Comparison of ENCODE assay signal across 1 cellular context in genomic region chrX:74118503-74118902, GRCh38.
TF ChIP-seq lines count a peak whose summit lies in the region.

No MANE protein-coding gene starts in this region.

TF ChIP-seq in IMR-90, 13 proteins besides CTCF, POLR2A, EP300 and RAD21:
- no peak for TF ChIP-seq BHLHE40 (IDR thresholded peaks at IDR 0.05; ENCODE audit: low read depth, low read length)
- no peak for TF ChIP-seq RFX5 (IDR thresholded peaks at IDR 0.05; ENCODE audit: low read depth, low read length)
- TF ChIP-seq USF2 (IDR thresholded peaks at IDR 0.05; ENCODE audit: low read depth, low read length), result no peak
- TF ChIP-seq RCOR1 (IDR thresholded peaks at IDR 0.05; ENCODE audit: insufficient replicate concordance, low read length), result no peak
- TF ChIP-seq CHD1 (IDR thresholded peaks at IDR 0.05; ENCODE audit: low read depth, low read length), result no peak
- no peak for TF ChIP-seq NFE2L2 (IDR thresholded peaks at IDR 0.05; ENCODE audit: low read depth, low read length)
- TF ChIP-seq MAFK (IDR thresholded peaks at IDR 0.05; ENCODE audit: low read depth, low read length), result no peak
- TF ChIP-seq, protein P1, sequence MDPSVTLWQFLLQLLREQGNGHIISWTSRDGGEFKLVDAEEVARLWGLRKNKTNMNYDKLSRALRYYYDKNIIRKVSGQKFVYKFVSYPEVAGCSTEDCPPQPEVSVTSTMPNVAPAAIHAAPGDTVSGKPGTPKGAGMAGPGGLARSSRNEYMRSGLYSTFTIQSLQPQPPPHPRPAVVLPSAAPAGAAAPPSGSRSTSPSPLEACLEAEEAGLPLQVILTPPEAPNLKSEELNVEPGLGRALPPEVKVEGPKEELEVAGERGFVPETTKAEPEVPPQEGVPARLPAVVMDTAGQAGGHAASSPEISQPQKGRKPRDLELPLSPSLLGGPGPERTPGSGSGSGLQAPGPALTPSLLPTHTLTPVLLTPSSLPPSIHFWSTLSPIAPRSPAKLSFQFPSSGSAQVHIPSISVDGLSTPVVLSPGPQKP (IDR thresholded peaks at IDR 0.05; ENCODE audit: borderline replicate concordance, low read depth, low read length), result no peak
